Comparison of ENCODE assay signal across 1 cellular context in genomic region chr17:67054608-67055007, GRCh38.
A peak's percentile ranks its signal among the peaks of the same experiment; 100 is the strongest.
TF ChIP-seq lines count a peak whose summit lies in the region.

No MANE protein-coding gene starts in this region.

TF ChIP-seq in HepG2, 621 proteins besides CTCF, POLR2A, EP300 and RAD21 (continued from another document and continues in another):
- TF ChIP-seq, protein P1, sequence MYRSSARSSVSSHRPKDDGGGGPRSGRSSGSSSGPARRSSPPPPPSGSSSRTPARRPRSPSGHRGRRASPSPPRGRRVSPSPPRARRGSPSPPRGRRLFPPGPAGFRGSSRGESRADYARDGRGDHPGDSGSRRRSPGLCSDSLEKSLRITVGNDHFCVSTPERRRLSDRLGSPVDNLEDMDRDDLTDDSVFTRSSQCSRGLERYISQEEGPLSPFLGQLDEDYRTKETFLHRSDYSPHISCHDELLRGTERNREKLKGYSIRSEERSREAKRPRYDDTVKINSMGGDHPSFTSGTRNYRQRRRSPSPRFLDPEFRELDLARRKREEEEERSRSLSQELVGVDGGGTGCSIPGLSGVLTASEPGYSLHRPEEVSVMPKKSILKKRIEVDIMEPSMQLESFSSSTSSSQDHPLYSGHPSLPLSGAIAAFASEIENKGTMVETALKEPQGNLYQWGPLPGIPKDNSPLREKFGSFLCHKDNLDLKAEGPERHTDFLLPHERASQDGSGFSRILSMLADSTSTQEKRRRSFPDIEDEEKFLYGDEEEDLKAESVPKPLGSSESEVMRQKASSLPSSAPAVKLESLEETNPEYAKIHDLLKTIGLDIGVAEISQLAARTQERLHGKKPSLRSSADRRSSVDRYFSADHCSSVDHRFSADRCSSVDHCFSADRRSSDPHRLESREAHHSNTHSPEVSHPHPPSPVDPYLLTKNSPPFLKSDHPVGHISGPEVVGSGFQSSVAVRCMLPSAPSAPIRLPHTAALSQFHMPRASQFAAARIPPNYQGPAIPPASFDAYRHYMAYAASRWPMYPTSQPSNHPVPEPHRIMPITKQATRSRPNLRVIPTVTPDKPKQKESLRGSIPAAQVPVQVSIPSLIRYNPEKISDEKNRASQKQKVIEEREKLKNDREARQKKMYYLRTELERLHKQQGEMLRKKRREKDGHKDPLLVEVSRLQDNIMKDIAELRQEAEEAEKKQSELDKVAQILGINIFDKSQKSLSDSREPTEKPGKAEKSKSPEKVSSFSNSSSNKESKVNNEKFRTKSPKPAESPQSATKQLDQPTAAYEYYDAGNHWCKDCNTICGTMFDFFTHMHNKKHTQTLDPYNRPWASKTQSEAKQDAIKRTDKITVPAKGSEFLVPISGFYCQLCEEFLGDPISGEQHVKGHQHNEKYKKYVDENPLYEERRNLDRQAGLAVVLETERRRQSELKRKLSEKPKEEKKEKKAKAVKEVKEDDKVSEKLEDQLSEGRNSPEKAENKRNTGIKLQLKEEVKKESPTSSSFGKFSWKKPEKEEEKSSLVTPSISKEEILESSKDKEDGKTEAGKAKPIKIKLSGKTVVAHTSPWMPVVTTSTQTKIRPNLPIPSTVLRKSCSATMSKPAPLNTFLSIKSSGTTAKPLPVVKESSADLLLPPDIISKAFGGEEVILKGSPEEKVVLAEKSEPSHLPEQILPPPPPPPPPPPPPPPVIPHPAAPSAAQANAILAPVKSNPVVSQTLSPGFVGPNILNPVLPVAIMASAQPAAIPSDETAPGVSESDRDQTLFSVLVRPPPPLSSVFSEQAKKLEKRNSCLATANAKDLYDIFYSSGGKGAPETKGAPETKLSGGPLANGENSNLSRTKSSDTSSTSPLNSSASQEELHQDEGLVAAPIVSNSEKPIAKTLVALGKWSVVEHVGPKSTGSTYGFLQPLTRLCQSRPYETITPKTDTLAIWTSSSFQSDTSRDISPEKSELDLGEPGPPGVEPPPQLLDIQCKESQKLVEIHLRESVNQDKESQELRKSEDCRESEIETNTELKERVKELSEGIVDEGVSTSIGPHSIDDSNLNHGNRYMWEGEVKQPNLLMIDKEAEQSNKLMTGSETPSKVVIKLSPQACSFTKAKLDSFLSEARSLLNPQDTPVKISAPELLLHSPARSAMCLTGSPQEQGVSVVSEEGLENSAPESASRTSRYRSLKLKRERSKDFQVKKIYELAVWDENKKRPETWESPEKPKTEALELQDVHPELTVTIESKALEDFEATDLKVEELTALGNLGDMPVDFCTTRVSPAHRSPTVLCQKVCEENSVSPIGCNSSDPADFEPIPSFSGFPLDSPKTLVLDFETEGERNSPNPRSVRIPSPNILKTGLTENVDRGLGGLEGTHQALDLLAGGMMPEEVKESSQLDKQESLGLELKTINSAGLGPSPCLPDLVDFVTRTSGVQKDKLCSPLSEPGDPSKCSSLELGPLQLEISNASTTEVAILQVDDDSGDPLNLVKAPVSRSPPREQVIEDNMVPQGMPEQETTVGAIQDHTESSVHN (CRISPR knock-in tag; IDR thresholded peaks at IDR 0.05), result no peak
- TF ChIP-seq MAFF (IDR thresholded peaks at IDR 0.05; ENCODE audit: low read depth, low read length), result no peak
- TF ChIP-seq, protein P2, sequence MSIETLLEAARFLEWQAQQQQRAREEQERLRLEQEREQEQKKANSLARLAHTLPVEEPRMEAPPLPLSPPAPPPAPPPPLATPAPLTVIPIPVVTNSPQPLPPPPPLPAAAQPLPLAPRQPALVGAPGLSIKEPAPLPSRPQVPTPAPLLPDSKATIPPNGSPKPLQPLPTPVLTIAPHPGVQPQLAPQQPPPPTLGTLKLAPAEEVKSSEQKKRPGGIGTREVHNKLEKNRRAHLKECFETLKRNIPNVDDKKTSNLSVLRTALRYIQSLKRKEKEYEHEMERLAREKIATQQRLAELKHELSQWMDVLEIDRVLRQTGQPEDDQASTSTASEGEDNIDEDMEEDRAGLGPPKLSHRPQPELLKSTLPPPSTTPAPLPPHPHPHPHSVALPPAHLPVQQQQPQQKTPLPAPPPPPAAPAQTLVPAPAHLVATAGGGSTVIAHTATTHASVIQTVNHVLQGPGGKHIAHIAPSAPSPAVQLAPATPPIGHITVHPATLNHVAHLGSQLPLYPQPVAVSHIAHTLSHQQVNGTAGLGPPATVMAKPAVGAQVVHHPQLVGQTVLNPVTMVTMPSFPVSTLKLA (IDR thresholded peaks at IDR 0.05), result no peak
- no peak for TF ChIP-seq RBM22 (optimal IDR thresholded peaks at IDR 0.05; ENCODE audit: low read length)
- TF ChIP-seq MXD3 (CRISPR knock-in tag; IDR thresholded peaks at IDR 0.05), result no peak
- no peak for TF ChIP-seq ZNF841 (CRISPR knock-in tag; IDR thresholded peaks at IDR 0.05; ENCODE audit: borderline replicate concordance)
- no peak for TF ChIP-seq SETDB1 (CRISPR knock-in tag; IDR thresholded peaks at IDR 0.05; ENCODE audit: borderline replicate concordance)
- no peak for TF ChIP-seq MLX (CRISPR knock-in tag; IDR thresholded peaks at IDR 0.05)
- no peak for TF ChIP-seq SMAD9 (CRISPR knock-in tag; IDR thresholded peaks at IDR 0.05)
- TF ChIP-seq, protein P3, sequence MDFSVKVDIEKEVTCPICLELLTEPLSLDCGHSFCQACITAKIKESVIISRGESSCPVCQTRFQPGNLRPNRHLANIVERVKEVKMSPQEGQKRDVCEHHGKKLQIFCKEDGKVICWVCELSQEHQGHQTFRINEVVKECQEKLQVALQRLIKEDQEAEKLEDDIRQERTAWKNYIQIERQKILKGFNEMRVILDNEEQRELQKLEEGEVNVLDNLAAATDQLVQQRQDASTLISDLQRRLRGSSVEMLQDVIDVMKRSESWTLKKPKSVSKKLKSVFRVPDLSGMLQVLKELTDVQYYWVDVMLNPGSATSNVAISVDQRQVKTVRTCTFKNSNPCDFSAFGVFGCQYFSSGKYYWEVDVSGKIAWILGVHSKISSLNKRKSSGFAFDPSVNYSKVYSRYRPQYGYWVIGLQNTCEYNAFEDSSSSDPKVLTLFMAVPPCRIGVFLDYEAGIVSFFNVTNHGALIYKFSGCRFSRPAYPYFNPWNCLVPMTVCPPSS (IDR thresholded peaks at IDR 0.05), result 0 out of 2 replicates have a peak, but pooled peaks have one; percentile 78
- no peak for TF ChIP-seq KLF16 (CRISPR knock-in tag; IDR thresholded peaks at IDR 0.05)
- TF ChIP-seq ZNF44 (CRISPR knock-in tag; IDR thresholded peaks at IDR 0.05), result no peak
- no peak for TF ChIP-seq KLF9 (CRISPR knock-in tag; IDR thresholded peaks at IDR 0.05; ENCODE audit: low read depth)
- TF ChIP-seq ZNF484 (CRISPR knock-in tag; IDR thresholded peaks at IDR 0.05; ENCODE audit: borderline replicate concordance, low read depth), result no peak
- no peak for TF ChIP-seq MZF1 (CRISPR knock-in tag; IDR thresholded peaks at IDR 0.05; ENCODE audit: borderline replicate concordance)
- peak; percentile 68 for TF ChIP-seq ATF7 (IDR thresholded peaks at IDR 0.05)
- no peak for TF ChIP-seq ATF7 (CRISPR knock-in tag; IDR thresholded peaks at IDR 0.05)
- 0 out of 2 replicates have a peak, but pooled peaks have one; percentile 12 for TF ChIP-seq ARID4A (CRISPR knock-in tag; IDR thresholded peaks at IDR 0.05; ENCODE audit: borderline replicate concordance)
- no peak for TF ChIP-seq SMARCE1 (IDR thresholded peaks at IDR 0.05; ENCODE audit: borderline replicate concordance)
- no peak for TF ChIP-seq THAP11 (CRISPR knock-in tag; IDR thresholded peaks at IDR 0.05)
- TF ChIP-seq ZEB1 (IDR thresholded peaks at IDR 0.05; ENCODE audit: insufficient replicate concordance, low read depth), result no peak
- TF ChIP-seq, protein P4, sequence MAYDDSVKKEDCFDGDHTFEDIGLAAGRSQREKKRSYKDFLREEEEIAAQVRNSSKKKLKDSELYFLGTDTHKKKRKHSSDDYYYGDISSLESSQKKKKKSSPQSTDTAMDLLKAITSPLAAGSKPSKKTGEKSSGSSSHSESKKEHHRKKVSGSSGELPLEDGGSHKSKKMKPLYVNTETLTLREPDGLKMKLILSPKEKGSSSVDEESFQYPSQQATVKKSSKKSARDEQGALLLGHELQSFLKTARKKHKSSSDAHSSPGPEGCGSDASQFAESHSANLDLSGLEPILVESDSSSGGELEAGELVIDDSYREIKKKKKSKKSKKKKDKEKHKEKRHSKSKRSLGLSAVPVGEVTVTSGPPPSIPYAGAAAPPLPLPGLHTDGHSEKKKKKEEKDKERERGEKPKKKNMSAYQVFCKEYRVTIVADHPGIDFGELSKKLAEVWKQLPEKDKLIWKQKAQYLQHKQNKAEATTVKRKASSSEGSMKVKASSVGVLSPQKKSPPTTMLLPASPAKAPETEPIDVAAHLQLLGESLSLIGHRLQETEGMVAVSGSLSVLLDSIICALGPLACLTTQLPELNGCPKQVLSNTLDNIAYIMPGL (CRISPR knock-in tag; IDR thresholded peaks at IDR 0.05; ENCODE audit: borderline replicate concordance in 1 of 2, low read depth in 1 of 2), result no peak
- no peak for TF ChIP-seq GATA4 (IDR thresholded peaks at IDR 0.05; ENCODE audit: borderline replicate concordance, low read depth)
- no peak for TF ChIP-seq ZNF33B (CRISPR knock-in tag; IDR thresholded peaks at IDR 0.05)
- no peak for TF ChIP-seq TP53 (CRISPR knock-in tag; conservative IDR thresholded peaks at IDR 0.05)
- TF ChIP-seq TCF12 (IDR thresholded peaks at IDR 0.05), result no peak
- TF ChIP-seq TCF12 (CRISPR knock-in tag; IDR thresholded peaks at IDR 0.05), result no peak
- TF ChIP-seq RAD51 (IDR thresholded peaks at IDR 0.05; ENCODE audit: borderline replicate concordance), result peak; percentile 38; the same call in 1 of the 2 replicates
- TF ChIP-seq PAX8 (CRISPR knock-in tag; IDR thresholded peaks at IDR 0.05; ENCODE audit: borderline replicate concordance), result no peak
- no peak for TF ChIP-seq STAG1 (CRISPR knock-in tag; IDR thresholded peaks at IDR 0.05)
- no peak for TF ChIP-seq ZNF567 (CRISPR knock-in tag; IDR thresholded peaks at IDR 0.05; ENCODE audit: borderline replicate concordance)
- TF ChIP-seq ZNF20 (CRISPR knock-in tag; IDR thresholded peaks at IDR 0.05), result no peak
- no peak for TF ChIP-seq EED (CRISPR knock-in tag; IDR thresholded peaks at IDR 0.05)
- no peak for TF ChIP-seq FOXJ3 (CRISPR knock-in tag; IDR thresholded peaks at IDR 0.05; ENCODE audit: borderline replicate concordance)
- no peak for TF ChIP-seq ZFP36L2 (CRISPR knock-in tag; IDR thresholded peaks at IDR 0.05)
- TF ChIP-seq KDM6A (CRISPR knock-in tag; IDR thresholded peaks at IDR 0.05; ENCODE audit: low read depth), result no peak
- TF ChIP-seq TAF15 (IDR thresholded peaks at IDR 0.05; ENCODE audit: low read depth, low read length, poor library complexity, severe bottlenecking), result no peak
- no peak for TF ChIP-seq ZNF784 (CRISPR knock-in tag; IDR thresholded peaks at IDR 0.05; ENCODE audit: borderline replicate concordance)
- no peak for TF ChIP-seq ZNF264 (CRISPR knock-in tag; IDR thresholded peaks at IDR 0.05)
- TF ChIP-seq FOXM1 (CRISPR knock-in tag; IDR thresholded peaks at IDR 0.05), result no peak
- TF ChIP-seq PHF21A (CRISPR knock-in tag; IDR thresholded peaks at IDR 0.05), result no peak
- peak; percentile 39; the same call in 1 of the 2 replicates for TF ChIP-seq SP1 (IDR thresholded peaks at IDR 0.05)
- no peak for TF ChIP-seq SP1 (CRISPR knock-in tag; IDR thresholded peaks at IDR 0.05)
- TF ChIP-seq RNF2 (conservative IDR thresholded peaks at IDR 0.05; ENCODE audit: low read depth), result no peak
- TF ChIP-seq, protein P5, sequence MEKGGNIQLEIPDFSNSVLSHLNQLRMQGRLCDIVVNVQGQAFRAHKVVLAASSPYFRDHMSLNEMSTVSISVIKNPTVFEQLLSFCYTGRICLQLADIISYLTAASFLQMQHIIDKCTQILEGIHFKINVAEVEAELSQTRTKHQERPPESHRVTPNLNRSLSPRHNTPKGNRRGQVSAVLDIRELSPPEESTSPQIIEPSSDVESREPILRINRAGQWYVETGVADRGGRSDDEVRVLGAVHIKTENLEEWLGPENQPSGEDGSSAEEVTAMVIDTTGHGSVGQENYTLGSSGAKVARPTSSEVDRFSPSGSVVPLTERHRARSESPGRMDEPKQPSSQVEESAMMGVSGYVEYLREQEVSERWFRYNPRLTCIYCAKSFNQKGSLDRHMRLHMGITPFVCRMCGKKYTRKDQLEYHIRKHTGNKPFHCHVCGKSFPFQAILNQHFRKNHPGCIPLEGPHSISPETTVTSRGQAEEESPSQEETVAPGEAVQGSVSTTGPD (CRISPR knock-in tag; IDR thresholded peaks at IDR 0.05), result no peak
- TF ChIP-seq ZNF12 (CRISPR knock-in tag; IDR thresholded peaks at IDR 0.05), result no peak
- TF ChIP-seq ZNF24 (IDR thresholded peaks at IDR 0.05), result no peak
- no peak for TF ChIP-seq ZNF138 (CRISPR knock-in tag; IDR thresholded peaks at IDR 0.05; ENCODE audit: low read depth)
